ENCODE assay signal across 8 cellular contexts in genomic region chr7:19713676-19714075, GRCh38. TPM values are rescaled to one million over a fixed set of nuclear protein-coding genes. Genes with fewer than 3 reads are reported as not detected.
A peak's percentile ranks its signal among the peaks of the same experiment; 100 is the strongest.
DNase-seq lines count a peak whose midpoint lies in the region; ATAC-seq lines count a peak whose summit lies in the region.

No MANE protein-coding gene starts in this region.

- H3K36me3 Mint-ChIP-seq in activated T-helper 1 cell treated with anti-CD3 and anti-CD28 coated beads, Interleukin-12 subunit alpha, Interleukin-12 subunit beta, Interleukin-2, Interleukin-4 antibody, amounts not matched to agents 30 ng/mL and 10 ng/mL and 1 ng/mL, durations not matched to agents 14 hours and 24 hours and 36 hours (ENCODE audit: low read depth): no peaks in the 10 kb centered on the region

- peaks cover 9% of the 10 kb centered on the region for H3K27me3 Mint-ChIP-seq in activated T-helper 1 cell treated with anti-CD3 and anti-CD28 coated beads, Interleukin-12 subunit alpha, Interleukin-12 subunit beta, Interleukin-2, Interleukin-4 antibody, amounts not matched to agents 30 ng/mL and 10 ng/mL and 1 ng/mL, durations not matched to agents 14 hours and 24 hours and 36 hours (ENCODE audit: insufficient read depth)

- H3K4me1 Mint-ChIP-seq in activated T-helper 1 cell treated with anti-CD3 and anti-CD28 coated beads, Interleukin-12 subunit alpha, Interleukin-12 subunit beta, Interleukin-2, Interleukin-4 antibody, amounts not matched to agents 30 ng/mL and 10 ng/mL and 1 ng/mL, durations not matched to agents 14 hours and 24 hours and 36 hours (ENCODE audit: low read depth): peaks cover 12% of the 10 kb centered on the region

- DNase-seq in DMS53 (lab: John Stamatoyannopoulos, UW) (peak; percentile 81), SK-MEL-5 (ENCODE audit: low read depth, low spot score) (peak; percentile 80), cerebellar cortex (ENCODE audit: low spot score) (peak; percentile 44), midbrain (lab: John Stamatoyannopoulos, UW) (peak; percentile 65)
- no peak for DNase-seq in activated T-helper 1 cell treated with anti-CD3 and anti-CD28 coated beads, Interleukin-12 subunit alpha, Interleukin-12 subunit beta, Interleukin-2, Interleukin-4 antibody, amounts not matched to agents 30 ng/mL and 10 ng/mL and 1 ng/mL, durations not matched to agents 14 hours and 24 hours and 36 hours (ENCODE audit: low spot score)

- in situ Hi-C loops in SK-MEL-5 (cut with HindIII; ENCODE audit: low pct_unique_long_range_greater_than_20kb, low sequenced_read_pairs): no loop called here

- intact Hi-C loops in activated T-helper 1 cell treated with anti-CD3 and anti-CD28 coated beads, Interleukin-12 subunit alpha, Interleukin-12 subunit beta, Interleukin-2, Interleukin-4 antibody, amounts not matched to agents 30 ng/mL and 10 ng/mL and 1 ng/mL, durations not matched to agents 14 hours and 24 hours and 36 hours (cut with micrococcal nuclease): loop anchor here (1.0 to 2.0 kb wide), 2 partner anchors 597 to 885 kb away; no protein-coding TSS in a partner anchor

- H3K9me3 Mint-ChIP-seq in activated T-helper 1 cell treated with anti-CD3 and anti-CD28 coated beads, Interleukin-12 subunit alpha, Interleukin-12 subunit beta, Interleukin-2, Interleukin-4 antibody, amounts not matched to agents 30 ng/mL and 10 ng/mL and 1 ng/mL, durations not matched to agents 14 hours and 24 hours and 36 hours: no peaks in the 10 kb centered on the region

- H3K4me3 Mint-ChIP-seq in activated T-helper 1 cell treated with anti-CD3 and anti-CD28 coated beads, Interleukin-12 subunit alpha, Interleukin-12 subunit beta, Interleukin-2, Interleukin-4 antibody, amounts not matched to agents 30 ng/mL and 10 ng/mL and 1 ng/mL, durations not matched to agents 14 hours and 24 hours and 36 hours: no peak overlapping the region

- ATAC-seq in HG03565 (IDR thresholded peaks at IDR 0.05; ENCODE audit: unreplicated experiment): peak; percentile 19
- no peak for ATAC-seq in GM19452 (IDR thresholded peaks at IDR 0.05; ENCODE audit: unreplicated experiment)
- no peak for ATAC-seq in HG03135 (IDR thresholded peaks at IDR 0.05; ENCODE audit: unreplicated experiment)

- no peak overlapping the region for H3K27ac Mint-ChIP-seq in activated T-helper 1 cell treated with anti-CD3 and anti-CD28 coated beads, Interleukin-12 subunit alpha, Interleukin-12 subunit beta, Interleukin-2, Interleukin-4 antibody, amounts not matched to agents 30 ng/mL and 10 ng/mL and 1 ng/mL, durations not matched to agents 14 hours and 24 hours and 36 hours

RNA-seq across cellular contexts. Expression of gene POLR1F, which starts 4.8 kb away (rescaled TPM):
- total RNA-seq in SK-MEL-5 (2014; rRNA removed; shearing (Covaris generic)): 53.1 and 55.8 TPM in 2 replicates
- 28.8 and 37.0 TPM in 2 replicates for polyA plus RNA-seq in SK-MEL-5 (2015; cell fraction: cytosol; rRNA removed)
- polyA plus RNA-seq in SK-MEL-5 (2015; cell fraction: nucleus; rRNA removed): 36.4 and 45.2 TPM in 2 replicates
- 41.1 and 42.0 TPM in 2 replicates for total RNA-seq in activated T-helper 1 cell treated with anti-CD3 and anti-CD28 coated beads, Interleukin-12 subunit alpha, Interleukin-12 subunit beta, Interleukin-2, Interleukin-4 antibody, amounts not matched to agents 30 ng/mL and 10 ng/mL and 1 ng/mL, durations not matched to agents 14 hours and 24 hours and 36 hours

RNA-seq across cellular contexts. Expression of gene TMEM196, which starts 59.7 kb away (rescaled TPM):
- not detected in 2 replicates for total RNA-seq in SK-MEL-5 (2014; rRNA removed; shearing (Covaris generic))
- not detected in 2 replicates for polyA plus RNA-seq in SK-MEL-5 (2015; cell fraction: cytosol; rRNA removed)
- not detected in 2 replicates for polyA plus RNA-seq in SK-MEL-5 (2015; cell fraction: nucleus; rRNA removed)
- not detected in 2 replicates for total RNA-seq in activated T-helper 1 cell treated with anti-CD3 and anti-CD28 coated beads, Interleukin-12 subunit alpha, Interleukin-12 subunit beta, Interleukin-2, Interleukin-4 antibody, amounts not matched to agents 30 ng/mL and 10 ng/mL and 1 ng/mL, durations not matched to agents 14 hours and 24 hours and 36 hours
